ENCODE assay signal across 9 cellular contexts in the genomic region with DNA sequence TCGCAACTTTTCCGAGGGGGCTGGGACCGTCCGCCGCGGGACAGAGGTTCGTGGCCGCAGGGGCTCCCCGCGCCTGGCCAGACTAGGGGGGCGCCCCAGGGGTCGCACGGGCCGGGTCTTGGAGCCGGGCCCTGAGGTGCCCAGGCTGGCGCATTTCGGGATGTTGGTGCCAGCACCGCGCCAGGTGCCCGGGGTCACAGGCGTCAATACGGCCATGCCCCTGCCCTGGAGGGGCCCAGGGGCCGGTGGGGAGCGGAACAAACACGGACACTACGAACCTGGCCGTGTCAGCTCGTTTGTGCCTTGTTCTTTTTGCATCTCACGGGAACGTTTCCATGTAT. TPM values are rescaled to one million over a fixed set of nuclear protein-coding genes. Genes with fewer than 3 reads are reported as not detected.
DNase-seq lines count a peak whose midpoint lies in the region; ATAC-seq, FAIRE-seq and TF ChIP-seq lines count a peak whose summit lies in the region.
"Had no signal": no experiment of that assay in that cellular context is flagged by ENCODE, and none has a peak within 500 bp of the region (broad histone marks: within the 10 kb centered on the region; RNA-seq: fewer than 3 reads in every experiment).

No MANE protein-coding gene starts in this region.

- no peak for DNase-seq in stimulated activated naive CD8-positive, alpha-beta T cell treated with anti-CD3 and anti-CD28 coated beads, Interleukin-15, Interleukin-2, amounts not matched to agents 100 U/mL and 50 U/mL, for 24 hours
- DNase-seq in bronchial epithelial cell (ENCODE audit: low read depth) (no peak), mesothelial cell of epicardium (ENCODE audit: low spot score in 2 of 2, unreplicated experiment in 2 of 2) (no peak), G401 (ENCODE audit: low spot score) (no peak), DMS114 treated with DMSO at 0.1 percent for 48 hours (lab: John Stamatoyannopoulos, UW; ENCODE audit: unreplicated experiment) (no peak)
- no peak for DNase-seq in activated CD4-positive, alpha-beta T cell treated with anti-CD3 and anti-CD28 coated beads, Interleukin-2, amount 50 U/mL, for 1 hour
- DNase-seq: NCI-H1092 treated with DMSO at 0.1 percent for 48 hours had no signal

- peaks cover 19% of the 10 kb centered on the region for H3K4me1 Mint-ChIP-seq in stimulated activated naive CD8-positive, alpha-beta T cell treated with anti-CD3 and anti-CD28 coated beads, Interleukin-15, Interleukin-2, amounts not matched to agents 100 ng/mL and 50 ng/mL, for 24 hours (ENCODE audit: low read depth)
- H3K4me1 Mint-ChIP-seq in mesothelial cell of epicardium, result peaks cover 8% of the 10 kb centered on the region

- ATAC-seq in stimulated activated naive CD8-positive, alpha-beta T cell treated with anti-CD3 and anti-CD28 coated beads, Interleukin-15, Interleukin-2, amounts not matched to agents 100 U/mL and 50 U/mL, for 24 hours, result no peak
- no peak for ATAC-seq in GM18868 (IDR thresholded peaks at IDR 0.05; ENCODE audit: unreplicated experiment)

- no peak for FAIRE-seq in bronchial epithelial cell (lab: Jason Lieb, UNC)

- H3K4me3 Mint-ChIP-seq in stimulated activated naive CD8-positive, alpha-beta T cell treated with anti-CD3 and anti-CD28 coated beads, Interleukin-15, Interleukin-2, amounts not matched to agents 100 ng/mL and 50 ng/mL, for 24 hours, result peak overlapping the region; percentile 83
- peak overlapping the region; percentile 52 for H3K4me3 Mint-ChIP-seq in mesothelial cell of epicardium

- H3K27me3 Mint-ChIP-seq in stimulated activated naive CD8-positive, alpha-beta T cell treated with anti-CD3 and anti-CD28 coated beads, Interleukin-15, Interleukin-2, amounts not matched to agents 100 ng/mL and 50 ng/mL, for 24 hours, result peaks cover 49% of the 10 kb centered on the region
- peaks cover 68% of the 10 kb centered on the region for H3K27me3 Mint-ChIP-seq in mesothelial cell of epicardium (ENCODE audit: low read depth)

- H3K36me3 Mint-ChIP-seq in stimulated activated naive CD8-positive, alpha-beta T cell treated with anti-CD3 and anti-CD28 coated beads, Interleukin-15, Interleukin-2, amounts not matched to agents 100 ng/mL and 50 ng/mL, for 24 hours (ENCODE audit: low read depth), result no peaks in the 10 kb centered on the region
- no peaks in the 10 kb centered on the region for H3K36me3 Mint-ChIP-seq in mesothelial cell of epicardium

- peak overlapping the region; percentile 48 for H3K4me3 ChIP-seq in bronchial epithelial cell (ENCODE audit: low read depth, low read length)

- TF ChIP-seq CTCF in bronchial epithelial cell (IDR thresholded peaks at IDR 0.05; ENCODE audit: insufficient read depth, low read length, severe bottlenecking) (no peak), mesothelial cell of epicardium (IDR thresholded peaks at IDR 0.05; ENCODE audit: unreplicated experiment) (no peak)

- H3K27me3 ChIP-seq in bronchial epithelial cell (ENCODE audit: control insufficient read depth, insufficient read depth, low read length), result no peaks in the 10 kb centered on the region

- in situ Hi-C loops in G401 (cut with HindIII; ENCODE audit: low sequenced_read_pairs), result no loop called here

- no peak overlapping the region for H3K27ac Mint-ChIP-seq in stimulated activated naive CD8-positive, alpha-beta T cell treated with anti-CD3 and anti-CD28 coated beads, Interleukin-15, Interleukin-2, amounts not matched to agents 100 ng/mL and 50 ng/mL, for 24 hours
- H3K27ac Mint-ChIP-seq in mesothelial cell of epicardium, result no peak overlapping the region

- H3K36me3 ChIP-seq in bronchial epithelial cell (ENCODE audit: control insufficient read depth, insufficient read depth, low read length), result no peaks in the 10 kb centered on the region

- no peaks in the 10 kb centered on the region for H3K9me3 Mint-ChIP-seq in stimulated activated naive CD8-positive, alpha-beta T cell treated with anti-CD3 and anti-CD28 coated beads, Interleukin-15, Interleukin-2, amounts not matched to agents 100 ng/mL and 50 ng/mL, for 24 hours
- peaks cover 5% of the 10 kb centered on the region for H3K9me3 Mint-ChIP-seq in mesothelial cell of epicardium

RNA-seq across cellular contexts. Expression of a gene that starts 0.4 kb away (rescaled TPM):
- 2.6 and 3.1 TPM in 2 replicates for total RNA-seq in bronchial epithelial cell
- total RNA-seq in mesothelial cell of epicardium, result not detected in 3 replicates
- not detected in 2 replicates for total RNA-seq in G401 (2014; rRNA removed; shearing (Covaris generic))

RNA-seq across cellular contexts. Expression of a gene that starts 40.8 kb away (rescaled TPM):
- 48.0 and 78.2 TPM in 2 replicates for total RNA-seq in bronchial epithelial cell
- 33.4 to 37.4 TPM (median 35.0 TPM) in 3 replicates for total RNA-seq in mesothelial cell of epicardium
- 78.8 and 136 TPM in 2 replicates for total RNA-seq in G401 (2014; rRNA removed; shearing (Covaris generic))
